Comparison of ENCODE assay signal across 11 cellular contexts in the genomic region with DNA sequence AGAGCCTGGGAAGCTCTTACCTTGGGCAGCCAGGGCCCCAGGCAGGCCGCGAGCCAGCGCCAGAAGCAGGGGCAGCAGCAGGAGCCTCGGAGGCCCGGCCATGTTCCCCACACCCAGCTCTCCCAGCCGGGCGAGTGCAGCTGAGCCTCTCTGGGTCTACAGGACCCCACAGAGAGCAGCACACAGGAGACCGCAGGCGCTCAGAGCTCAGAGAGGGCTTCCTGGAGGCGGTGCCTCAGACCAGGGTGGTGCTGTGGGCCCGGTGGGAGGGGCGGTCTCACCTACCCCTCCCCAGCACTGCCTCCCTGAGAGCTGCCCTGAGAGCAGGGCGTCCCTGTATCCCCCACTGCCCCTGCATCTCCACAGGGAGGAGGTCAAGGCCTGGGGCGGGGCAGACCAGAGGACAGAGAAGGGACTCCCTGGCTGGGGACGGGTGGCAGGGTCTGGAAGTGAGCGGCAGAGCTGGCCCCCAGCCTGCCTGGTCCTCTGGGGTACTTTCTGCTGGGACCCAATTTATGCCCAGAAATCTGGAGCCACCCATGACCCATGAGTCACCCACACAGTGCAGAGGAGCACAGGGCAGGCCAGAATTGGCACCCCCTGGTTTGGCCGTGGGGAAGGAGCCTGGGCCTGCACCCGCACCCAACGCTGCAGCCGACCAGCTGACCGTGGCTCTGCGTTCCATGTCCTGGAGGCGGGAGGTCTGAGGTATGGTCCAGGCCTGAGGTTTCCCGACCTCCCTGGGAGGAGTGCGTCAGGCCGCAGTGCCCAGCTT. TPM values are rescaled to one million over a fixed set of nuclear protein-coding genes. Genes with fewer than 3 reads are reported as not detected.
DNase-seq lines count a peak whose midpoint lies in the region; ATAC-seq and TF ChIP-seq lines count a peak whose summit lies in the region.
"Had no signal": no experiment of that assay in that cellular context is flagged by ENCODE, and none has a peak within 500 bp of the region (broad histone marks: within the 10 kb centered on the region; RNA-seq: fewer than 3 reads in every experiment).

A gene (minus strand): TSS at position 215 of the 775 bp plus-strand sequence. CDS start 113 bp downstream, at position 102.

- H3K4me1 ChIP-seq in mesenchymal stem cell (ENCODE audit: control insufficient read depth, insufficient read depth, low read depth, low read length) (peaks cover 9% of the 10 kb centered on the region), transverse colon (peaks cover 3 to 20% (median 6%) of the 10 kb centered on the region in 4 donors)

- no peak within 1 kb of the TSS for H3K9ac ChIP-seq in mesenchymal stem cell (ENCODE audit: low read length)

- H3K36me3 Mint-ChIP-seq in activated T-helper 1 cell treated with anti-CD3 and anti-CD28 coated beads, Interleukin-12 subunit alpha, Interleukin-12 subunit beta, Interleukin-2, Interleukin-4 antibody, amounts not matched to agents 30 ng/mL and 10 ng/mL and 1 ng/mL, durations not matched to agents 14 hours and 24 hours and 36 hours (ENCODE audit: low read depth), result peaks cover 22% of the 10 kb centered on the region
- H3K36me3 Mint-ChIP-seq in progenitor cell of endocrine pancreas (ENCODE audit: insufficient read depth), result no peaks in the 10 kb centered on the region

- H3K4me3 ChIP-seq in mesenchymal stem cell (ENCODE audit: insufficient read depth in 1 of 2, low read depth in 1 of 2, low read length in 2 of 2) (no peak within 1 kb of the TSS), transverse colon (peak within 1 kb of the TSS in 2 of 4 donors; percentile 1 to 5)

- no peak within 1 kb of the TSS for H4K8ac ChIP-seq in mesenchymal stem cell (ENCODE audit: low read length)

- peak; percentile 29 for TF ChIP-seq POLR2A in transverse colon (IDR thresholded peaks at IDR 0.05)

- no peaks in the 10 kb centered on the region for H3K9me3 Mint-ChIP-seq in activated T-helper 1 cell treated with anti-CD3 and anti-CD28 coated beads, Interleukin-12 subunit alpha, Interleukin-12 subunit beta, Interleukin-2, Interleukin-4 antibody, amounts not matched to agents 30 ng/mL and 10 ng/mL and 1 ng/mL, durations not matched to agents 14 hours and 24 hours and 36 hours
- no peaks in the 10 kb centered on the region for H3K9me3 Mint-ChIP-seq in progenitor cell of endocrine pancreas (ENCODE audit: low read depth)

- H3K27me3 ChIP-seq in mesenchymal stem cell (ENCODE audit: control insufficient read depth in 1 of 2, insufficient read depth in 1 of 2, low read length in 2 of 2) (peaks cover 30 to 39% of the 10 kb centered on the region in 2 experiments), transverse colon (peaks cover 37% of the 10 kb centered on the region)

- H4K91ac ChIP-seq in mesenchymal stem cell (ENCODE audit: low read length), result no peak within 1 kb of the TSS

- TF ChIP-seq CTCF in transverse colon (IDR thresholded peaks at IDR 0.05), result no peak
- TF ChIP-seq CTCF in progenitor cell of endocrine pancreas (IDR thresholded peaks at IDR 0.05; ENCODE audit: unreplicated experiment), result no peak

- intact Hi-C loops in activated T-helper 1 cell treated with anti-CD3 and anti-CD28 coated beads, Interleukin-12 subunit alpha, Interleukin-12 subunit beta, Interleukin-2, Interleukin-4 antibody, amounts not matched to agents 30 ng/mL and 10 ng/mL and 1 ng/mL, durations not matched to agents 14 hours and 24 hours and 36 hours (cut with micrococcal nuclease), result loop anchor here (1.0 to 2.0 kb wide), 3 partner anchors 11 to 45 kb away; a partner anchor contains a TSS
- intact Hi-C loops in transverse colon (cut with DNase I; ENCODE audit: low total_unique reads), result no loop called here

- no peak within 1 kb of the TSS for H3K27ac ChIP-seq in mesenchymal stem cell (ENCODE audit: low read length, poor library complexity, severe bottlenecking)
- peak within 1 kb of the TSS in 3 of 4 donors; percentile 20 to 34 (median 24) for H3K27ac ChIP-seq in transverse colon

- TF ChIP-seq EP300 in transverse colon (IDR thresholded peaks at IDR 0.05; ENCODE audit: low read depth), result no peak

- peaks cover 10% of the 10 kb centered on the region for H3K4me1 Mint-ChIP-seq in activated T-helper 1 cell treated with anti-CD3 and anti-CD28 coated beads, Interleukin-12 subunit alpha, Interleukin-12 subunit beta, Interleukin-2, Interleukin-4 antibody, amounts not matched to agents 30 ng/mL and 10 ng/mL and 1 ng/mL, durations not matched to agents 14 hours and 24 hours and 36 hours (ENCODE audit: low read depth)
- H3K4me1 Mint-ChIP-seq in progenitor cell of endocrine pancreas (ENCODE audit: low read depth), result peaks cover 4% of the 10 kb centered on the region

- peak within 1 kb of the TSS; percentile 97 for H3K4me3 Mint-ChIP-seq in activated T-helper 1 cell treated with anti-CD3 and anti-CD28 coated beads, Interleukin-12 subunit alpha, Interleukin-12 subunit beta, Interleukin-2, Interleukin-4 antibody, amounts not matched to agents 30 ng/mL and 10 ng/mL and 1 ng/mL, durations not matched to agents 14 hours and 24 hours and 36 hours
- H3K4me3 Mint-ChIP-seq in progenitor cell of endocrine pancreas (ENCODE audit: low read depth), result no peak within 1 kb of the TSS

- in situ Hi-C loops in transverse colon (cut with MboI; ENCODE audit: low pct_ligation_motif_present in 1 of 4, low pct_unique_long_range_greater_than_20kb in 1 of 4, low sequenced_read_pairs in 3 of 4), result no loop called here

- peak within 1 kb of the TSS; percentile 12 for H2BK15ac ChIP-seq in mesenchymal stem cell (ENCODE audit: low read depth, poor library complexity, severe bottlenecking)

- no peaks in the 10 kb centered on the region for H3K27me3 Mint-ChIP-seq in activated T-helper 1 cell treated with anti-CD3 and anti-CD28 coated beads, Interleukin-12 subunit alpha, Interleukin-12 subunit beta, Interleukin-2, Interleukin-4 antibody, amounts not matched to agents 30 ng/mL and 10 ng/mL and 1 ng/mL, durations not matched to agents 14 hours and 24 hours and 36 hours (ENCODE audit: insufficient read depth)
- peaks cover 5% of the 10 kb centered on the region for H3K27me3 Mint-ChIP-seq in progenitor cell of endocrine pancreas

- no peak within 1 kb of the TSS for H3K18ac ChIP-seq in mesenchymal stem cell (ENCODE audit: low read depth in 1 of 2, low read length in 2 of 2)

- no peaks in the 10 kb centered on the region for H3K9me3 ChIP-seq in mesenchymal stem cell (ENCODE audit: control insufficient read depth, low read length)
- H3K9me3 ChIP-seq in transverse colon, result no peaks in the 10 kb centered on the region

- no peak within 1 kb of the TSS for H3K27ac Mint-ChIP-seq in activated T-helper 1 cell treated with anti-CD3 and anti-CD28 coated beads, Interleukin-12 subunit alpha, Interleukin-12 subunit beta, Interleukin-2, Interleukin-4 antibody, amounts not matched to agents 30 ng/mL and 10 ng/mL and 1 ng/mL, durations not matched to agents 14 hours and 24 hours and 36 hours
- H3K27ac Mint-ChIP-seq in progenitor cell of endocrine pancreas, result no peak within 1 kb of the TSS

- no peak within 1 kb of the TSS for H2AFZ ChIP-seq in mesenchymal stem cell (ENCODE audit: low read depth, low read length)

- no peak within 1 kb of the TSS for H3K14ac ChIP-seq in mesenchymal stem cell (ENCODE audit: low read length in 2 of 2)

- H2BK120ac ChIP-seq in mesenchymal stem cell (ENCODE audit: low read depth, low read length), result no peak within 1 kb of the TSS

- 85% methylated on average over 24 of the region's 26 CpGs for WGBS in mesenchymal stem cell
- WGBS in transverse colon (ENCODE audit: low coverage in 1 of 2), 2 donors, result 78% methylated on average over 23 of the region's 26 CpGs; no CpG with 5 or more reads in 1 of the 2 donors

- H3K4me2 ChIP-seq in mesenchymal stem cell (ENCODE audit: low read length, poor library complexity, severe bottlenecking), result no peak within 1 kb of the TSS

- H3K4ac ChIP-seq in mesenchymal stem cell (ENCODE audit: low read depth in 1 of 2, low read length in 2 of 2), result no peak within 1 kb of the TSS

- peak; percentile 46 for DNase-seq in T-helper 22 cell (ENCODE audit: low read depth)
- peak; percentile 69 for DNase-seq in activated T-helper 1 cell treated with anti-CD3 and anti-CD28 coated beads, Interleukin-12 subunit alpha, Interleukin-12 subunit beta, Interleukin-2, Interleukin-4 antibody, amounts not matched to agents 30 ng/mL and 10 ng/mL and 1 ng/mL, durations not matched to agents 14 hours and 24 hours and 36 hours (ENCODE audit: low spot score)
- no peak for DNase-seq in mesenchymal stem cell
- DNase-seq in transverse colon, result no peak
- no peak for DNase-seq in progenitor cell of endocrine pancreas (ENCODE audit: low spot score, unreplicated experiment)
- DNase-seq in left lobe of liver (ENCODE audit: low spot score), result no peak
- no peak for DNase-seq in GF-D8 (lab: John Stamatoyannopoulos, UW)
- DNase-seq: amygdala had no signal

- H2AK5ac ChIP-seq in mesenchymal stem cell (ENCODE audit: low read length, severe bottlenecking), result no peak within 1 kb of the TSS

- H3K36me3 ChIP-seq in mesenchymal stem cell (ENCODE audit: control insufficient read depth in 1 of 2, insufficient read depth in 2 of 2, low read depth in 1 of 2, low read length in 2 of 2) (no peaks in the 10 kb centered on the region), transverse colon (no peaks in the 10 kb centered on the region)

- H2BK12ac ChIP-seq in mesenchymal stem cell (ENCODE audit: low read length in 2 of 2), result no peak within 1 kb of the TSS

- no peak within 1 kb of the TSS for H3K23ac ChIP-seq in mesenchymal stem cell (ENCODE audit: low read length in 2 of 2)

- no peaks in the 10 kb centered on the region for H3K79me1 ChIP-seq in mesenchymal stem cell (replicated peaks; ENCODE audit: low read length, poor library complexity, severe bottlenecking)

- H2BK5ac ChIP-seq in mesenchymal stem cell (ENCODE audit: low read depth, low read length, poor library complexity, severe bottlenecking), result no peak within 1 kb of the TSS

- no peak for ATAC-seq in left lobe of liver
- ATAC-seq in GM18870 (IDR thresholded peaks at IDR 0.05; ENCODE audit: unreplicated experiment), result no peak

RNA-seq across cellular contexts. Expression of the gene that starts here (rescaled TPM):
- 454 and 455 TPM in 2 replicates for total RNA-seq in activated T-helper 1 cell treated with anti-CD3 and anti-CD28 coated beads, Interleukin-12 subunit alpha, Interleukin-12 subunit beta, Interleukin-2, Interleukin-4 antibody, amounts not matched to agents 30 ng/mL and 10 ng/mL and 1 ng/mL, durations not matched to agents 14 hours and 24 hours and 36 hours
- 0.03 TPM for polyA plus RNA-seq in mesenchymal stem cell (2013, experiment 1 of 2)
- polyA plus RNA-seq in mesenchymal stem cell (2013, experiment 2 of 2), result 0.12 TPM
- total RNA-seq in transverse colon (1 to 10 TPM; 6.1 to 9.7 (median 7.4) TPM), progenitor cell of endocrine pancreas (0.31 and 0.46 TPM in 2 replicates), left lobe of liver (1.4 TPM)
- total RNA-seq: RPMI7951 had no signal
- polyA plus RNA-seq: fibroblast of lung had no signal

Comparison
In these comparisons a context has a peak if more than half of its experiments do, and no peak if none do; other contexts are left out.
1. RNA of the gene that starts here (total RNA-seq): 454 to 455 TPM in activated T-helper 1 cell treated with anti-CD3 and anti-CD28 coated beads, Interleukin-12 subunit alpha, Interleukin-12 subunit beta, Interleukin-2, Interleukin-4 antibody, amounts not matched to agents 30 ng/mL and 10 ng/mL and 1 ng/mL, durations not matched to agents 14 hours and 24 hours and 36 hours; 6.1 to 9.7 TPM in transverse colon, 1.4 TPM in left lobe of liver (single experiment) and 0.31 to 0.46 TPM in progenitor cell of endocrine pancreas; every median in the first group is over 10 times any median in the second.
2. DNase-seq: peak in T-helper 22 cell (single experiment) and activated T-helper 1 cell treated with anti-CD3 and anti-CD28 coated beads, Interleukin-12 subunit alpha, Interleukin-12 subunit beta, Interleukin-2, Interleukin-4 antibody, amounts not matched to agents 30 ng/mL and 10 ng/mL and 1 ng/mL, durations not matched to agents 14 hours and 24 hours and 36 hours (single experiment); none in mesenchymal stem cell (single experiment), transverse colon (single experiment), progenitor cell of endocrine pancreas (single experiment), left lobe of liver (single experiment) and GF-D8 (single experiment).